8 cellular contexts compared by ENCODE assay signal in genomic region chr3:10011644-10012043, GRCh38. TPM values are rescaled to one million over a fixed set of nuclear protein-coding genes. Genes with fewer than 3 reads are reported as not detected.
DNase-seq lines count a peak whose midpoint lies in the region; ATAC-seq, FAIRE-seq and TF ChIP-seq lines count a peak whose summit lies in the region.

No MANE protein-coding gene starts in this region.

- no peaks in the 10 kb centered on the region for H3K9me3 ChIP-seq in stomach smooth muscle (ENCODE audit: control insufficient read depth in 2 of 2, low read length in 2 of 2)

- H3K27me3 ChIP-seq in layer of hippocampus (ENCODE audit: control insufficient read depth, insufficient read depth, low read length) (no peaks in the 10 kb centered on the region), stomach smooth muscle (ENCODE audit: control insufficient read depth in 1 of 2, insufficient read depth in 2 of 2, low read length in 2 of 2) (no peaks in the 10 kb centered on the region)

- TF ChIP-seq POLR2A in H54 (IDR thresholded peaks at IDR 0.05; ENCODE audit: low read depth, low read length), result no peak

- no peak for FAIRE-seq in H54 (lab: Jason Lieb, UNC)

- H3K27ac ChIP-seq in layer of hippocampus (ENCODE audit: low read depth, low read length) (peak overlapping the region; percentile 46), stomach smooth muscle (ENCODE audit: low read length) (peak overlapping the region; percentile 53)

- H3K9me3 Mint-ChIP-seq in activated T-cell treated with anti-CD3 and anti-CD28 coated beads, Interleukin-2, amount 50 U/mL, for 4 hours, result no peaks in the 10 kb centered on the region
- H3K9me3 Mint-ChIP-seq in activated T-cell treated with anti-CD3 and anti-CD28 coated beads, Interleukin-2, amount 50 U/mL, for 24 hours, result no peaks in the 10 kb centered on the region
- no peaks in the 10 kb centered on the region for H3K9me3 Mint-ChIP-seq in activated T-helper 2 cell treated with anti-CD3 and anti-CD28 coated beads, Interferon-gamma antibody, Interleukin-2, Interleukin-4, amounts not matched to agents 10 μg/mL and 5 μg/mL and 100 μg/mL, durations not matched to agents 14 hours and 24 hours and 36 hours

- intact Hi-C loops in activated T-helper 2 cell treated with anti-CD3 and anti-CD28 coated beads, Interferon-gamma antibody, Interleukin-2, Interleukin-4, amounts not matched to agents 10 μg/mL and 5 μg/mL and 100 μg/mL, durations not matched to agents 14 hours and 24 hours and 36 hours (cut with micrococcal nuclease), result loop anchor here (1.0 to 2.0 kb wide), 2 partner anchors 25 to 79 kb away; partner anchors contain the start of genes CRELD1 and EMC3

- no peak for ATAC-seq in activated T-cell treated with anti-CD3 and anti-CD28 coated beads, Interleukin-2, amount 50 U/mL, for 4 hours
- ATAC-seq in HG03342 (IDR thresholded peaks at IDR 0.05; ENCODE audit: unreplicated experiment), result no peak

- peak overlapping the region; percentile 25 to 86 for H3K4me3 ChIP-seq in stomach smooth muscle (ENCODE audit: low read length in 2 of 2)

- no peak overlapping the region for H3K9ac ChIP-seq in stomach smooth muscle (ENCODE audit: low read length in 2 of 2)

- H3K4me1 ChIP-seq in stomach smooth muscle (ENCODE audit: control insufficient read depth, insufficient read depth, low read length), result peaks cover 47% of the 10 kb centered on the region

- peak overlapping the region; percentile 73 for H3K4me3 Mint-ChIP-seq in activated T-cell treated with anti-CD3 and anti-CD28 coated beads, Interleukin-2, amount 50 U/mL, for 4 hours
- no peak overlapping the region for H3K4me3 Mint-ChIP-seq in activated T-cell treated with anti-CD3 and anti-CD28 coated beads, Interleukin-2, amount 50 U/mL, for 24 hours
- peak overlapping the region; percentile 21 for H3K4me3 Mint-ChIP-seq in activated T-helper 2 cell treated with anti-CD3 and anti-CD28 coated beads, Interferon-gamma antibody, Interleukin-2, Interleukin-4, amounts not matched to agents 10 μg/mL and 5 μg/mL and 100 μg/mL, durations not matched to agents 14 hours and 24 hours and 36 hours (ENCODE audit: low read depth)

- no peaks in the 10 kb centered on the region for H3K36me3 Mint-ChIP-seq in activated T-cell treated with anti-CD3 and anti-CD28 coated beads, Interleukin-2, amount 50 U/mL, for 4 hours (ENCODE audit: insufficient read depth)
- H3K36me3 Mint-ChIP-seq in activated T-cell treated with anti-CD3 and anti-CD28 coated beads, Interleukin-2, amount 50 U/mL, for 24 hours (ENCODE audit: low read depth), result peaks cover 4% of the 10 kb centered on the region
- no peaks in the 10 kb centered on the region for H3K36me3 Mint-ChIP-seq in activated T-helper 2 cell treated with anti-CD3 and anti-CD28 coated beads, Interferon-gamma antibody, Interleukin-2, Interleukin-4, amounts not matched to agents 10 μg/mL and 5 μg/mL and 100 μg/mL, durations not matched to agents 14 hours and 24 hours and 36 hours (ENCODE audit: low read depth)

- H3K27me3 Mint-ChIP-seq in activated T-cell treated with anti-CD3 and anti-CD28 coated beads, Interleukin-2, amount 50 U/mL, for 4 hours (ENCODE audit: low read depth), result no peaks in the 10 kb centered on the region
- H3K27me3 Mint-ChIP-seq in activated T-cell treated with anti-CD3 and anti-CD28 coated beads, Interleukin-2, amount 50 U/mL, for 24 hours, result peaks cover 22% of the 10 kb centered on the region
- H3K27me3 Mint-ChIP-seq in activated T-helper 2 cell treated with anti-CD3 and anti-CD28 coated beads, Interferon-gamma antibody, Interleukin-2, Interleukin-4, amounts not matched to agents 10 μg/mL and 5 μg/mL and 100 μg/mL, durations not matched to agents 14 hours and 24 hours and 36 hours (ENCODE audit: low read depth), result no peaks in the 10 kb centered on the region

- H3K4me1 Mint-ChIP-seq in activated T-cell treated with anti-CD3 and anti-CD28 coated beads, Interleukin-2, amount 50 U/mL, for 4 hours (ENCODE audit: low read depth), result peaks cover 25% of the 10 kb centered on the region
- H3K4me1 Mint-ChIP-seq in activated T-cell treated with anti-CD3 and anti-CD28 coated beads, Interleukin-2, amount 50 U/mL, for 24 hours (ENCODE audit: low read depth), result peaks cover 17% of the 10 kb centered on the region
- peaks cover 14% of the 10 kb centered on the region for H3K4me1 Mint-ChIP-seq in activated T-helper 2 cell treated with anti-CD3 and anti-CD28 coated beads, Interferon-gamma antibody, Interleukin-2, Interleukin-4, amounts not matched to agents 10 μg/mL and 5 μg/mL and 100 μg/mL, durations not matched to agents 14 hours and 24 hours and 36 hours (ENCODE audit: low read depth)

- H3K36me3 ChIP-seq in stomach smooth muscle (ENCODE audit: control insufficient read depth in 2 of 2, insufficient read depth in 2 of 2, low read length in 2 of 2), result no peaks in the 10 kb centered on the region

- DNase-seq in activated T-cell treated with anti-CD3 and anti-CD28 coated beads, Interleukin-2, amount 50 U/mL, for 4 hours, result no peak
- no peak for DNase-seq in activated T-cell treated with anti-CD3 and anti-CD28 coated beads, Interleukin-2, amount 50 U/mL, for 24 hours
- DNase-seq in activated T-helper 2 cell treated with anti-CD3 and anti-CD28 coated beads, Interferon-gamma antibody, Interleukin-2, Interleukin-4, amounts not matched to agents 10 μg/mL and 5 μg/mL and 100 μg/mL, durations not matched to agents 14 hours and 24 hours and 36 hours (ENCODE audit: low spot score), result no peak
- DNase-seq in NCI-H1092 treated with DMSO at 0.1 percent for 48 hours (lab: John Stamatoyannopoulos, UW), result no peak
- no peak for DNase-seq in H54 (ENCODE audit: insufficient read length, low spot score)

- no peak overlapping the region for H3K27ac Mint-ChIP-seq in activated T-cell treated with anti-CD3 and anti-CD28 coated beads, Interleukin-2, amount 50 U/mL, for 24 hours
- no peak overlapping the region for H3K27ac Mint-ChIP-seq in activated T-helper 2 cell treated with anti-CD3 and anti-CD28 coated beads, Interferon-gamma antibody, Interleukin-2, Interleukin-4, amounts not matched to agents 10 μg/mL and 5 μg/mL and 100 μg/mL, durations not matched to agents 14 hours and 24 hours and 36 hours

RNA-seq across cellular contexts. Expression of gene FANCD2, which starts 14.6 kb away (rescaled TPM):
- 10 to 100 TPM; 33.8 to 34.8 (median 34.5) TPM for total RNA-seq in activated T-cell treated with anti-CD3 and anti-CD28 coated beads, Interleukin-2, amount 50 U/mL, for 4 hours
- total RNA-seq in activated T-helper 2 cell treated with anti-CD3 and anti-CD28 coated beads, Interferon-gamma antibody, Interleukin-2, Interleukin-4, amounts not matched to agents 10 μg/mL and 5 μg/mL and 100 μg/mL, durations not matched to agents 14 hours and 24 hours and 36 hours, result 54.4 and 55.1 TPM in 2 replicates

RNA-seq across cellular contexts. Expression of gene EMC3, which starts 25.0 kb away (rescaled TPM):
- total RNA-seq in activated T-cell treated with anti-CD3 and anti-CD28 coated beads, Interleukin-2, amount 50 U/mL, for 4 hours, result 10 to 100 TPM; 47.1 to 58.8 (median 47.7) TPM
- total RNA-seq in activated T-helper 2 cell treated with anti-CD3 and anti-CD28 coated beads, Interferon-gamma antibody, Interleukin-2, Interleukin-4, amounts not matched to agents 10 μg/mL and 5 μg/mL and 100 μg/mL, durations not matched to agents 14 hours and 24 hours and 36 hours, result 35.9 and 43.5 TPM in 2 replicates

RNA-seq across cellular contexts. Expression of gene PRRT3, which starts 59.4 kb away (rescaled TPM):
- 1 to 10 TPM; 6.7 to 7.6 (median 7.5) TPM for total RNA-seq in activated T-cell treated with anti-CD3 and anti-CD28 coated beads, Interleukin-2, amount 50 U/mL, for 4 hours
- 10.7 and 11.3 TPM in 2 replicates for total RNA-seq in activated T-helper 2 cell treated with anti-CD3 and anti-CD28 coated beads, Interferon-gamma antibody, Interleukin-2, Interleukin-4, amounts not matched to agents 10 μg/mL and 5 μg/mL and 100 μg/mL, durations not matched to agents 14 hours and 24 hours and 36 hours
